Comparison of ENCODE assay signal across 20 cellular contexts in the genomic region with DNA sequence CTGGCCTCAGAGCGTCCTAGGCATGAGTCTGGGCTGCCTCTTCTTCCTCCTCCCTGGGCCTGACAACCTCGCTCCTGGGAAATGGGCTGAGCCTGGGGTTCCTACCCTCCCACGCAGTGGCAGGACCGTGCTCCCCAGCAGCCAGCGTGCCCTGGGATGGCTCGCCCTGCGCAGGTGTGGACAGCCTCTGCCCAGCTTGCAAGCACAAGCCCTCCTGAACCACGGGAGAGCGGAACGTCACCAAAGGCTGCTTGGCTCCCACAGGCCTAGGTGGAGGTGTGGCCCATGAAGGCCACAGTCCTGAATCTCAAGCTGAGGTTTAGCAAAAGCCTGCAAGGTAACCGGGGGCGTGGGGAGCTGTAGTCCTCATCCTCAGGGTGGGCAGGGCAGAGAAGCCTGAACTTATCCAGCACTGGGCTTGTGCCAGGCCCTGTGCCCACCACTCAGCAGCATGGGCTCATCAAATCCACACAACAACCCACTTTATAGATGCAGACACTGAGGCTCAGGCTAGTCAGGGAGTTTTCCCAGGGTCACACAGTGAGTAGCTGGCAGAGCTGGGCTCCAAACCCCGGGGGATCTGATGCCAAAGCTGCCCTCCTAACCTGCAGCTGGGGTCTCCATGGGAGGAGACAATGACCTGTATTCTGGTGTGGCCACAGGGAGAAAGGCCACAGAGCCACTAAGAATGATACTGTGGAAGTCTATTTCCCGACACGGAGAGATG. TPM values are rescaled to one million over a fixed set of nuclear protein-coding genes. Genes with fewer than 3 reads are reported as not detected.
A peak's percentile ranks its signal among the peaks of the same experiment; 100 is the strongest.
DNase-seq lines count a peak whose midpoint lies in the region; FAIRE-seq and TF ChIP-seq lines count a peak whose summit lies in the region.
"Had no signal": no experiment of that assay in that cellular context is flagged by ENCODE, and none has a peak within 500 bp of the region (broad histone marks: within the 10 kb centered on the region; RNA-seq: fewer than 3 reads in every experiment).

No MANE protein-coding gene starts in this region.

- no peak overlapping the region for H3K14ac ChIP-seq in H1 (ENCODE audit: insufficient read length)
- H3K14ac ChIP-seq in trophoblast cell (ENCODE audit: low read length): no peak overlapping the region

- FAIRE-seq in H1 (lab: Jason Lieb, UNC): no peak
- FAIRE-seq: GM19239 had no signal

- DNase-seq in CD14-positive monocyte (ENCODE audit: low spot score) (no peak), H1 (ENCODE audit: low read depth in 1 of 2, low spot score in 2 of 2) (no peak), trophoblast cell (no peak), epidermal melanocyte (ENCODE audit: insufficient read length, low spot score) (no peak), MCF 10A (ENCODE audit: unreplicated experiment) (no peak), anterior cingulate cortex (lab: John Stamatoyannopoulos, UW) (no peak)
- DNase-seq: ACHN; AML-193; CD4-positive, alpha-beta memory T cell; DMS153; GF-D8; HCEC 1CT; NCI-H1105; NCI-H2081 treated with DMSO at 0.1 percent for 48 hours; NK-92 treated with Interleukin-12 subunit alpha and Interleukin-12 subunit beta, amount 100 ng/mL, for 24 hours; Peyer's patch had no signal

- H3K9me3 ChIP-seq in BLaER1: no peaks in the 10 kb centered on the region
- H3K9me3 ChIP-seq in H1 (ENCODE audit: insufficient read depth in 2 of 2, low read depth in 1 of 2, low read length in 1 of 2): no peaks in the 10 kb centered on the region
- H3K9me3 ChIP-seq in trophoblast cell (ENCODE audit: insufficient read depth, low read depth, low read length): no peaks in the 10 kb centered on the region
- H3K9me3 ChIP-seq: Peyer's patch had no signal

- H3K4me1 Mint-ChIP-seq in CD14-positive monocyte (peaks cover 33% of the 10 kb centered on the region), MCF 10A (ENCODE audit: insufficient read depth, unreplicated experiment) (no peaks in the 10 kb centered on the region)

- H3K4me3 ChIP-seq in BLaER1 (no peak overlapping the region), H1 (ENCODE audit: extremely low read depth in 1 of 4, insufficient read depth in 2 of 4, low read depth in 3 of 4, low read length in 4 of 4) (no peak overlapping the region), trophoblast cell (ENCODE audit: low read depth, low read length) (peak overlapping the region; percentile 26)
- H3K4me3 ChIP-seq: Peyer's patch, SK-N-MC had no signal

- no peaks in the 10 kb centered on the region for H3K79me1 ChIP-seq in H1 (ENCODE audit: low read depth, low read length)
- peaks cover 4% of the 10 kb centered on the region for H3K79me1 ChIP-seq in trophoblast cell (ENCODE audit: low read length)

- TF ChIP-seq POLR2A in H1 (IDR thresholded peaks at IDR 0.05; ENCODE audit: control extremely low read depth in 1 of 2, low read depth in 2 of 2, low read length in 2 of 2): no peak

- CTCF ChIA-PET in H1 (lab: Charles Lee; ENCODE audit: partially characterized antibody): interaction anchor here (0.6 to 1.8 kb wide), 7 partner anchors 13 to 292 kb away, joined by 3 to 6 read pairs (median 4); no protein-coding TSS in a partner anchor
- CTCF ChIA-PET in MCF 10A (lab: Yijun Ruan, JAX): interaction anchor here (0.5 to 0.8 kb wide), 2 partner anchors 35 to 322 kb away, joined by 3 read pairs; no protein-coding TSS in a partner anchor

- no peak for TF ChIP-seq RAD21 in H1 (IDR thresholded peaks at IDR 0.05 in 1 of 2, conservative IDR thresholded peaks at IDR 0.05 in 1 of 2; ENCODE audit: low read depth in 2 of 2, low read length in 2 of 2)

- H4K8ac ChIP-seq in H1 (ENCODE audit: extremely low read depth, insufficient read depth, low read length): peak overlapping the region; percentile 46; the same call in 1 of the 2 replicates
- H4K8ac ChIP-seq in trophoblast cell (ENCODE audit: low read depth, low read length): no peak overlapping the region

- H2BK5ac ChIP-seq in H1 (ENCODE audit: low read depth, low read length) (no peak overlapping the region), trophoblast cell (ENCODE audit: low read depth, low read length, poor library complexity) (no peak overlapping the region)

- H3K4me1 ChIP-seq in BLaER1 (peaks cover 66% of the 10 kb centered on the region), H1 (replicated peaks in 1 of 4; ENCODE audit: control insufficient read depth in 3 of 4, insufficient read depth in 4 of 4, low read length in 3 of 4) (no peaks in the 10 kb centered on the region), trophoblast cell (ENCODE audit: control insufficient read depth in 1 of 2, insufficient read depth in 2 of 2, low read length in 2 of 2) (peaks cover 2 to 4% of the 10 kb centered on the region in 2 experiments)
- H3K4me1 ChIP-seq: Peyer's patch had no signal

- H3K27me3 Mint-ChIP-seq in CD14-positive monocyte (ENCODE audit: low read depth in 3 of 3) (peaks cover 1 to 5% (median 2%) of the 10 kb centered on the region in 3 donors), MCF 10A (ENCODE audit: insufficient read depth, unreplicated experiment) (peaks cover 14% of the 10 kb centered on the region)
- H3K27me3 Mint-ChIP-seq: CD4-positive, alpha-beta memory T cell had no signal

- no peak overlapping the region for H2BK15ac ChIP-seq in H1 (ENCODE audit: low read length)

- H3K36me3 ChIP-seq in BLaER1 (no peaks in the 10 kb centered on the region), H1 (ENCODE audit: control insufficient read depth in 2 of 4, insufficient read depth in 4 of 4, low read length in 3 of 4) (no peaks in the 10 kb centered on the region), trophoblast cell (ENCODE audit: control insufficient read depth in 1 of 2, insufficient read depth in 2 of 2, low read length in 2 of 2) (no peaks in the 10 kb centered on the region)
- H3K36me3 ChIP-seq: Peyer's patch had no signal

- no peaks in the 10 kb centered on the region for H3K27me3 ChIP-seq in BLaER1
- H3K27me3 ChIP-seq in H1 (replicated peaks in 1 of 4; ENCODE audit: control insufficient read depth in 3 of 4, extremely low read depth in 1 of 4, insufficient read depth in 3 of 4, low read length in 3 of 4): no peaks in the 10 kb centered on the region
- H3K27me3 ChIP-seq in trophoblast cell (ENCODE audit: insufficient read depth, low read length): no peaks in the 10 kb centered on the region
- H3K27me3 ChIP-seq: Peyer's patch had no signal

- H4K20me1 ChIP-seq in BLaER1 (no peaks in the 10 kb centered on the region), H1 (replicated peaks in 1 of 2; ENCODE audit: control insufficient read depth in 1 of 2, insufficient read depth in 2 of 2, low read length in 2 of 2) (no peaks in the 10 kb centered on the region)

- intact Hi-C loops in CD14-positive monocyte (cut with micrococcal nuclease) (no loop called here), MCF 10A (cut with micrococcal nuclease) (no loop called here)

- H2BK20ac ChIP-seq in H1 (ENCODE audit: low read length): no peak overlapping the region

- TF ChIP-seq EP300 in H1 (IDR thresholded peaks at IDR 0.05; ENCODE audit: borderline replicate concordance in 1 of 2, low read depth in 2 of 2, low read length in 2 of 2): no peak

- no peak overlapping the region for H3K56ac ChIP-seq in H1 (replicated peaks; ENCODE audit: insufficient read length, low read depth, low read length)

- H3K36me3 Mint-ChIP-seq in CD14-positive monocyte (no peaks in the 10 kb centered on the region), MCF 10A (ENCODE audit: insufficient read depth, unreplicated experiment) (no peaks in the 10 kb centered on the region)

- H3K4ac ChIP-seq in H1 (replicated peaks; ENCODE audit: insufficient read length, low read depth, low read length) (peak overlapping the region; percentile 51), trophoblast cell (ENCODE audit: low read depth, low read length) (no peak overlapping the region)

- H4K91ac ChIP-seq in H1 (replicated peaks; ENCODE audit: insufficient read length, low read length) (peak overlapping the region; percentile 17), trophoblast cell (ENCODE audit: low read depth, low read length) (no peak overlapping the region)

- no peak overlapping the region for H2AK5ac ChIP-seq in H1 (ENCODE audit: low read depth, low read length)
- no peak overlapping the region for H2AK5ac ChIP-seq in trophoblast cell (ENCODE audit: low read length)

- H3K79me2 ChIP-seq in H1 (ENCODE audit: control insufficient read depth in 1 of 2, insufficient read depth in 2 of 2, low read length in 2 of 2) (no peaks in the 10 kb centered on the region), trophoblast cell (ENCODE audit: control insufficient read depth, insufficient read depth, low read length, poor library complexity) (no peaks in the 10 kb centered on the region)

- TF ChIP-seq CTCF in CD14-positive monocyte (IDR thresholded peaks at IDR 0.05) (no peak), H1 (IDR thresholded peaks at IDR 0.05; ENCODE audit: control extremely low read depth in 1 of 3, insufficient read depth in 1 of 3, low read depth in 1 of 3, low read length in 3 of 3) (no peak), MCF 10A (IDR thresholded peaks at IDR 0.05; ENCODE audit: unreplicated experiment) (no peak)

- POLR2A ChIA-PET in H1 (lab: Charles Lee; ENCODE audit: partially characterized antibody) (interaction anchor here (0.8 to 1.3 kb wide), 2 partner anchors 8 to 11 kb away, joined by 4 read pairs; no protein-coding TSS in a partner anchor), MCF 10A (lab: Yijun Ruan, JAX) (no interaction called here)

- H2BK12ac ChIP-seq in H1 (ENCODE audit: low read depth, low read length): no peak overlapping the region
- no peak overlapping the region for H2BK12ac ChIP-seq in trophoblast cell (ENCODE audit: low read length)

- H3K9ac ChIP-seq in BLaER1 (peak overlapping the region; percentile 9; the same call in 1 of the 2 replicates), H1 (replicated peaks in 1 of 4; ENCODE audit: extremely low read depth in 1 of 4, low read depth in 3 of 4, low read length in 3 of 4) (no peak overlapping the region), trophoblast cell (ENCODE audit: low read length) (no peak overlapping the region)

- H4K12ac ChIP-seq in trophoblast cell (ENCODE audit: low read depth, low read length): no peak overlapping the region

- H3K4me3 Mint-ChIP-seq in CD14-positive monocyte (no peak overlapping the region), MCF 10A (ENCODE audit: unreplicated experiment) (no peak overlapping the region)
- H3K4me3 Mint-ChIP-seq: CD4-positive, alpha-beta memory T cell had no signal

- H3K18ac ChIP-seq in H1 (ENCODE audit: extremely low read depth, low read length): no peak overlapping the region
- no peak overlapping the region for H3K18ac ChIP-seq in trophoblast cell (ENCODE audit: low read length)

- H3K9me3 Mint-ChIP-seq in CD14-positive monocyte: peaks cover 0 to 5% (median 0%) of the 10 kb centered on the region in 7 donors
- H3K9me3 Mint-ChIP-seq in MCF 10A (ENCODE audit: unreplicated experiment): no peaks in the 10 kb centered on the region

- H4K5ac ChIP-seq in H1 (ENCODE audit: insufficient read length, low read depth, low read length): no peak overlapping the region

- H3K23ac ChIP-seq in H1 (ENCODE audit: insufficient read length) (no peak overlapping the region), trophoblast cell (ENCODE audit: low read length) (no peak overlapping the region)

- H3K27ac Mint-ChIP-seq in CD14-positive monocyte (peak overlapping the region in 4 of 7 donors; percentile 25 to 58 (median 40)), MCF 10A (ENCODE audit: low read depth, unreplicated experiment) (no peak overlapping the region)

- no TSS peak for BruUV-seq in MCF 10A (replicated peaks; lab: Mats Ljungman, UMichigan)

- H3K23me2 ChIP-seq in H1 (ENCODE audit: low read depth, low read length): peaks cover 5% of the 10 kb centered on the region; the same call in 1 of the 2 replicates

- H2BK120ac ChIP-seq in H1 (replicated peaks; ENCODE audit: low read depth, low read length) (no peak overlapping the region), trophoblast cell (ENCODE audit: insufficient read depth, low read length, poor library complexity) (no peak overlapping the region)

- H3K27ac ChIP-seq in BLaER1 (0 out of 2 replicates have a peak overlapping the region, but pooled peaks have one; percentile 5), H1 (ENCODE audit: low read depth, low read length) (no peak overlapping the region; the same call in 1 of the 2 replicates), trophoblast cell (ENCODE audit: low read depth, low read length) (no peak overlapping the region)
- H3K27ac ChIP-seq: HL-60, Peyer's patch, SK-N-MC had no signal

- H2AFZ ChIP-seq in H1 (ENCODE audit: low read length): no peak overlapping the region
- no peak overlapping the region for H2AFZ ChIP-seq in trophoblast cell (ENCODE audit: insufficient read depth, low read length, poor library complexity)

- no peak overlapping the region for H3K4me2 ChIP-seq in BLaER1
- H3K4me2 ChIP-seq in H1 (ENCODE audit: insufficient read depth in 1 of 2, low read depth in 2 of 2, low read length in 2 of 2): no peak overlapping the region
- no peak overlapping the region for H3K4me2 ChIP-seq in trophoblast cell (ENCODE audit: low read length)

- WGBS in H1 (ENCODE audit: extremely low coverage in 1 of 2, insufficient coverage in 1 of 2, insufficient read length in 1 of 2, insufficient replicate concordance in 2 of 2, low coverage in 1 of 2, low lambda C conversion rate in 2 of 2, missing lambda C conversion rate in 1 of 2), 2 experiments: 85% methylated on average over 15 of the region's 15 CpGs; no CpG with 5 or more reads in 1 of the 2 experiments
- WGBS in trophoblast cell (ENCODE audit: extremely low coverage, insufficient coverage, insufficient read length): no CpG with 5 or more reads among the region's 15 CpGs

RNA-seq across cellular contexts. Expression of gene RBM38, which starts 25.3 kb away (rescaled TPM):
- polyA plus RNA-seq in CD14-positive monocyte (10 to 100 TPM in 1 of 2 donors, 1 to 10 TPM in 1; 7.5 to 17.8 TPM), H1 (2011; rRNA removed) (109 and 131 TPM in 2 replicates)
- 57.7 and 60.1 TPM in 2 replicates for total RNA-seq in H1 (2021; fragmentation: NEBNext Ultra II Directional; extraction: Animal tissue kit (Norgen Biotek cat#: 25700))
- polyA plus RNA-seq in H1 (2011; cell fraction: cytosol; rRNA removed): 71.9 TPM
- 75.2 TPM for polyA plus RNA-seq in H1 (2011; cell fraction: nucleus; rRNA removed)
- 32.3 to 58.0 TPM (median 56.1 TPM) in 4 replicates for polyA plus RNA-seq in H1 (2012, experiment 1 of 2)
- 61.6 TPM for polyA plus RNA-seq in H1 (2012, experiment 2 of 2)
- polyA plus RNA-seq in H1 (2013, experiment 1 of 2): 53.7 TPM
- 52.7 TPM for polyA plus RNA-seq in H1 (2013, experiment 2 of 2)
- polyA minus RNA-seq in H1 (2011; rRNA and poly(A)+ RNA removed): 16.3 and 19.0 TPM in 2 replicates
- 49.0 TPM for polyA minus RNA-seq in H1 (2011; cell fraction: cytosol; rRNA and poly(A)+ RNA removed)
- polyA minus RNA-seq in H1 (2011; cell fraction: nucleus; rRNA and poly(A)+ RNA removed): 23.7 TPM
- 161 TPM in 2 replicates for polyA plus RNA-seq in trophoblast cell (2013)
- 5.1 and 5.8 TPM in 2 replicates for total RNA-seq in MCF 10A (2022)
